ENCODE assay signal across 13 cellular contexts in genomic region chr19:7978196-7978825, GRCh38. TPM values are rescaled to one million over a fixed set of nuclear protein-coding genes. Genes with fewer than 3 reads are reported as not detected.
DNase-seq lines count a peak whose midpoint lies in the region; ATAC-seq and TF ChIP-seq lines count a peak whose summit lies in the region.
"Had no signal": no experiment of that assay in that cellular context is flagged by ENCODE, and none has a peak within 500 bp of the region (broad histone marks: within the 10 kb centered on the region; RNA-seq: fewer than 3 reads in every experiment).

No MANE protein-coding gene starts in this region.

- H3K4me3 ChIP-seq in epithelial cell of esophagus (ENCODE audit: low read length) (no peak overlapping the region), osteoblast (ENCODE audit: insufficient read depth, low read length) (no peak overlapping the region)

- DNase-seq in NCI-H2171 treated with DMSO at 0.1 percent for 48 hours (lab: John Stamatoyannopoulos, UW): peak; percentile 26
- DNase-seq in NCI-H2171 (lab: John Stamatoyannopoulos, UW): no peak
- peak; percentile 54 for DNase-seq in M059J (ENCODE audit: low read depth)
- DNase-seq in epithelial cell of esophagus (ENCODE audit: low read depth): peak; percentile 42
- peak; percentile 62 for DNase-seq in osteoblast (ENCODE audit: insufficient read length, low spot score, missing footprints)
- DNase-seq in T-cell: no peak
- no peak for DNase-seq in hepatic stellate cell (ENCODE audit: low spot score)
- DNase-seq: DND-41, HFFc6, NCI-H1048, NCI-H510A treated with DMSO at 0.1 percent for 48 hours, OCI-M1 had no signal

- H3K9me3 ChIP-seq in osteoblast (ENCODE audit: low read depth, low read length): no peaks in the 10 kb centered on the region

- peaks cover 64% of the 10 kb centered on the region for H3K36me3 ChIP-seq in osteoblast (ENCODE audit: insufficient read depth, low read length)

- H4K20me1 ChIP-seq in osteoblast (ENCODE audit: insufficient read depth, low read length): peaks cover 39% of the 10 kb centered on the region

- no peak overlapping the region for H3K4me3 Mint-ChIP-seq in activated T-helper 17 cell treated with anti-CD3 and anti-CD28 coated beads, Interleukin-2, amount 50 U/mL, for 72 hours
- H3K4me3 Mint-ChIP-seq in T-cell: no peak overlapping the region
- H3K4me3 Mint-ChIP-seq: HFFc6 had no signal

- no peaks in the 10 kb centered on the region for H3K4me1 ChIP-seq in osteoblast (ENCODE audit: insufficient read depth, low read length)

- H3K27me3 Mint-ChIP-seq in activated T-helper 17 cell treated with anti-CD3 and anti-CD28 coated beads, Interleukin-2, amount 50 U/mL, for 72 hours: no peaks in the 10 kb centered on the region
- H3K27me3 Mint-ChIP-seq in T-cell: no peaks in the 10 kb centered on the region

- ATAC-seq in activated T-helper 17 cell treated with anti-CD3 and anti-CD28 coated beads, Interleukin-2, amount 50 U/mL, for 72 hours (replicated peaks): no peak
- no peak for ATAC-seq in T-cell (replicated peaks in 1 of 4)

- H3K27me3 ChIP-seq in osteoblast (ENCODE audit: insufficient read depth, low read length): no peaks in the 10 kb centered on the region

- POLR2A ChIA-PET in T-cell (lab: Charles Lee): no interaction called here

- H3K9me3 Mint-ChIP-seq in activated T-helper 17 cell treated with anti-CD3 and anti-CD28 coated beads, Interleukin-2, amount 50 U/mL, for 72 hours: no peaks in the 10 kb centered on the region
- no peaks in the 10 kb centered on the region for H3K9me3 Mint-ChIP-seq in T-cell
- H3K9me3 Mint-ChIP-seq: HFFc6 had no signal

- no peak overlapping the region for H3K27ac Mint-ChIP-seq in activated T-helper 17 cell treated with anti-CD3 and anti-CD28 coated beads, Interleukin-2, amount 50 U/mL, for 72 hours
- H3K27ac Mint-ChIP-seq in T-cell: no peak overlapping the region
- H3K27ac Mint-ChIP-seq: HFFc6 had no signal

- CTCF ChIA-PET in T-cell (lab: Charles Lee): no interaction called here

- peaks cover 66% of the 10 kb centered on the region for H3K36me3 Mint-ChIP-seq in activated T-helper 17 cell treated with anti-CD3 and anti-CD28 coated beads, Interleukin-2, amount 50 U/mL, for 72 hours (ENCODE audit: low read depth)
- H3K36me3 Mint-ChIP-seq in T-cell: peaks cover 29% of the 10 kb centered on the region

- no peak overlapping the region for H3K27ac ChIP-seq in osteoblast (ENCODE audit: low read depth, low read length)

- peaks cover 38% of the 10 kb centered on the region for H3K79me2 ChIP-seq in osteoblast (ENCODE audit: insufficient read depth, low read length)

- H3K4me1 Mint-ChIP-seq in activated T-helper 17 cell treated with anti-CD3 and anti-CD28 coated beads, Interleukin-2, amount 50 U/mL, for 72 hours: no peaks in the 10 kb centered on the region
- no peaks in the 10 kb centered on the region for H3K4me1 Mint-ChIP-seq in T-cell

- TF ChIP-seq CTCF in epithelial cell of esophagus (IDR thresholded peaks at IDR 0.05; ENCODE audit: insufficient read depth, low read depth, low read length, missing control alignments) (no peak), osteoblast (IDR thresholded peaks at IDR 0.05; ENCODE audit: extremely low read depth, low read depth, low read length) (no peak)

- H3K4me2 ChIP-seq in osteoblast (ENCODE audit: insufficient read depth, low read length): no peak overlapping the region

- no peak overlapping the region for H2AFZ ChIP-seq in osteoblast (ENCODE audit: low read length)

RNA-seq across cellular contexts. Expression of gene ELAVL1, which starts 27.1 kb away (rescaled TPM):
- 57.5 and 75.3 TPM in 2 replicates for total RNA-seq in M059J (2014; rRNA removed; shearing (Covaris generic))
- total RNA-seq in osteoblast (23.0 and 25.7 TPM in 2 replicates), T-cell (10 to 100 TPM; 33.6 to 62.1 (median 57.1) TPM)
- 100 to 1,000 TPM in 1 of 2 donors, 10 to 100 TPM in 1; 81.6 to 155 TPM for total RNA-seq in activated T-helper 17 cell treated with anti-CD3 and anti-CD28 coated beads, Interleukin-2, amount 50 U/mL, for 72 hours

RNA-seq across cellular contexts. Expression of gene TIMM44, which starts 34.8 kb away (rescaled TPM):
- total RNA-seq in M059J (2014; rRNA removed; shearing (Covaris generic)): 41.4 and 57.6 TPM in 2 replicates
- 52.5 and 55.4 TPM in 2 replicates for total RNA-seq in osteoblast
- total RNA-seq in activated T-helper 17 cell treated with anti-CD3 and anti-CD28 coated beads, Interleukin-2, amount 50 U/mL, for 72 hours: 10 to 100 TPM; 49.8 to 81.5 TPM
- 10 to 100 TPM; 72.7 to 99.4 (median 90.3) TPM for total RNA-seq in T-cell

RNA-seq across cellular contexts. Expression of gene CTXN1, which starts 52.4 kb away (rescaled TPM):
- 6.7 and 10.1 TPM in 2 replicates for total RNA-seq in M059J (2014; rRNA removed; shearing (Covaris generic))
- total RNA-seq in osteoblast (1.5 and 2.5 TPM in 2 replicates), T-cell (under 1 TPM in 4 of 5 donors, not detected in 1; 0.19 to 0.47 (median 0.30) TPM)
- under 1 TPM in 1 of 2 donors, not detected in 1; 0.19 TPM for total RNA-seq in activated T-helper 17 cell treated with anti-CD3 and anti-CD28 coated beads, Interleukin-2, amount 50 U/mL, for 72 hours

RNA-seq across cellular contexts. Expression of gene SNAPC2, which starts 58.2 kb away (rescaled TPM):
- total RNA-seq in M059J (2014; rRNA removed; shearing (Covaris generic)): 16.0 and 16.1 TPM in 2 replicates
- 16.8 and 18.5 TPM in 2 replicates for total RNA-seq in osteoblast
- total RNA-seq in activated T-helper 17 cell treated with anti-CD3 and anti-CD28 coated beads, Interleukin-2, amount 50 U/mL, for 72 hours: 10 to 100 TPM; 16.4 to 20.9 TPM
- 10 to 100 TPM in 4 of 5 donors, 1 to 10 TPM in 1; 9.0 to 22.9 (median 18.6) TPM for total RNA-seq in T-cell

Comparison
In these comparisons a context has a peak if more than half of its experiments do, and no peak if none do; other contexts are left out.
1. DNase-seq: peak in NCI-H2171 treated with DMSO at 0.1 percent for 48 hours (single experiment), M059J (single experiment), epithelial cell of esophagus (single experiment) and osteoblast (single experiment); none in NCI-H2171 (single experiment), T-cell (0 of 34) and hepatic stellate cell (single experiment).